Comparison of ENCODE assay signal across 8 cellular contexts in genomic region chr16:53703590-53704444, GRCh38. TPM values are rescaled to one million over a fixed set of nuclear protein-coding genes. Genes with fewer than 3 reads are reported as not detected.
DNase-seq lines count a peak whose midpoint lies in the region; TF ChIP-seq lines count a peak whose summit lies in the region.

Gene FTO, plus strand, starts transcription at chr16:53704156.
Gene RPGRIP1L, minus strand, starts transcription at chr16:53703859. Its CDS starts 3,136 bp downstream, at chr16:53700723.

- H3K4me1 ChIP-seq in testis = peaks cover 12% of the 10 kb centered on the region

- WGBS in testis, 2 donors = 0 to 1% methylated on average over 48 to 57 of the region's 57 CpGs

- H3K36me3 ChIP-seq in testis (ENCODE audit: low read depth, missing control alignments) = no peaks in the 10 kb centered on the region

- H3K4me3 ChIP-seq in HFF-Myc (replicated peaks; ENCODE audit: low read depth, low read length) (peak within 1 kb of the TSS; percentile 94), testis (peak within 1 kb of the TSS; percentile 77 to 91)

- DNase-seq in GM04503 (ENCODE audit: low read depth) = peak; percentile 96
- peak; percentile 99 for DNase-seq in HFF-Myc (ENCODE audit: extremely low read depth, low read depth)
- DNase-seq in NAMALWA (ENCODE audit: low spot score) = peak; percentile 99
- peak; percentile 99 for DNase-seq in SK-N-DZ (ENCODE audit: low spot score)
- DNase-seq in activated naive CD4-positive, alpha-beta T cell treated with anti-CD3 and anti-CD28 coated beads, Interleukin-2, amount 50 U/mL, for 16 hours = peak; percentile 96
- peak; percentile 97 for DNase-seq in glomerular endothelial cell (ENCODE audit: extremely low read depth, low read depth, low spot score)
- DNase-seq in occipital lobe (lab: John Stamatoyannopoulos, UW) = peak; percentile 99
- DNase-seq in testis = peak; percentile 100

- no peak for TF ChIP-seq POLR2A in testis (IDR thresholded peaks at IDR 0.05)

- no peaks in the 10 kb centered on the region for H3K9me3 ChIP-seq in testis

- peak within 1 kb of the TSS; percentile 56 to 76 for H3K27ac ChIP-seq in testis

- H3K27me3 ChIP-seq in testis = no peaks in the 10 kb centered on the region

- intact Hi-C loops in testis (cut with DNase I; ENCODE audit: low total_unique reads) = no loop called here

- no peak for TF ChIP-seq CTCF in HFF-Myc (IDR thresholded peaks at IDR 0.05; ENCODE audit: low read depth, low read length, missing control alignments)
- peak in 1 of 3 experiments; percentile 22 for TF ChIP-seq CTCF in testis (IDR thresholded peaks at IDR 0.05)

RNA-seq across cellular contexts. Expression of gene FTO, which starts in this region (rescaled TPM):
- polyA plus RNA-seq in SK-N-DZ (2014; cell fraction: cytosol; rRNA removed) = 82.1 and 103 TPM in 2 replicates
- 23.4 and 25.2 TPM in 2 replicates for polyA plus RNA-seq in SK-N-DZ (2014; cell fraction: nucleus; rRNA removed)
- 81.7 and 97.3 TPM in 2 replicates for total RNA-seq in glomerular endothelial cell
- total RNA-seq in occipital lobe = 154 TPM
- total RNA-seq in testis = 10 to 100 TPM; 50.3 to 64.7 TPM
- 32.4 TPM for polyA plus RNA-seq in testis (ENCODE audit: insufficient read depth, low read depth, low replicate concordance)

RNA-seq across cellular contexts. Expression of gene RPGRIP1L, which starts in this region (rescaled TPM):
- 16.6 and 17.2 TPM in 2 replicates for polyA plus RNA-seq in SK-N-DZ (2014; cell fraction: cytosol; rRNA removed)
- polyA plus RNA-seq in SK-N-DZ (2014; cell fraction: nucleus; rRNA removed) = 23.6 and 28.3 TPM in 2 replicates
- 7.1 and 8.6 TPM in 2 replicates for total RNA-seq in glomerular endothelial cell
- 23.6 TPM for total RNA-seq in occipital lobe
- total RNA-seq in testis = 10 to 100 TPM; 22.0 to 37.4 TPM
- 23.0 TPM for polyA plus RNA-seq in testis (ENCODE audit: insufficient read depth, low read depth, low replicate concordance)

Comparison
In these comparisons a context has a peak if more than half of its experiments do, and no peak if none do; other contexts are left out.
1. Peak in every context shown above with its lines: DNase-seq, H3K4me3 ChIP-seq and H3K27ac ChIP-seq.